ENCODE assay signal across 8 cellular contexts in the genomic region with DNA sequence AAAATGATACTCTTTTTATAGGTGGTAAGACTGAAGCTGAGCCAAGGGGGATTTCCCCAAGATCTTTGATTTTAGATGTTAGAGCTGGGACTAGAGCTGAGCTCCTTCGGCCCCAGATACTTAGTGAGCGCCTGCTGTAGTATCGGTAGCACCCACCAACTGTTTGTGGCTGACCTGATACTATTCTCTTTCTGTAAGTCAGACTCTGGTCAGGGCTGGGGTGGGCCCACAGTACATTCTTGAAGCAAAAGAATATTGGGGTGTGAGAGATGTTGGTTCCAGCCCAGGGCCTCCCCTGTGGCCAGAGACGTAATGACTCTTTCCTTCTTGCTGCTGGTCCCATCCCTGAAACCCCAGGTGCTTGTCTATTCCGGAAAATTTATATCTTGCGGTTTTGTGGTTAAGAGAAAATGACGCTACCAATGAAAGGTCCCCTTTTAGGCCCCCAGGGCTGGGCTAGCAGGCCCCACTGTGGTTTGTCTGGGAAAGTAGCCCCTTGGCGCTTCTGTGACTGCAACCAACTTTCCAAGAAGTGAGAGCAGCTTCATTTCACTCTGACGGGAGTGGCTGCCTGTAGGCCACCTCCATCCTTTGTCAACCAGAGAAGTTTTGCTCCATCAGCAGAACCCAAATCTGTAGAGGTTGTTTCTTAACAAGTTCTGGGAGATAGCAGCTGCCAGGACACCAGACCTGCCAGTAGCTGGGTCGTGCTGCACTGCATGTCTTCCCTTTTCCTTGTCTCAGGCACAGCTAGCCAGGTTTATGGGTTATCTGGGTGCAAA.
A peak's percentile ranks its signal among the peaks of the same experiment; 100 is the strongest.
DNase-seq lines count a peak whose midpoint lies in the region; ATAC-seq, FAIRE-seq and TF ChIP-seq lines count a peak whose summit lies in the region.

No MANE protein-coding gene starts in this region.

- no peak overlapping the region for H3K4me3 ChIP-seq in K562

- DNase-seq in RPMI8226 (peak; percentile 77), K562 (ENCODE audit: extremely low read depth in 1 of 4, low spot score in 3 of 4) (peak; percentile 59 to 87 (median 74)), urothelium cell line (ENCODE audit: low spot score) (peak; percentile 85), WTC11 (ENCODE audit: low spot score) (no peak), substantia nigra (lab: John Stamatoyannopoulos, UW) (no peak), EL (no peak)

- H4K20me1 ChIP-seq in K562 (replicated peaks; ENCODE audit: control insufficient read depth, insufficient read depth, low read length), result peaks cover 68% of the 10 kb centered on the region

- no peaks in the 10 kb centered on the region for H3K27me3 ChIP-seq in K562 (ENCODE audit: control insufficient read depth in 2 of 2, insufficient read depth in 2 of 2, low read length in 2 of 2)

- CTCF ChIA-PET in K562 (lab: Yijun Ruan, JAX; ENCODE audit: low intra/inter-chr PET ratio), result no interaction called here
- CTCF ChIA-PET in WTC11 (lab: Charles Lee), result interaction anchor here (1.4 to 1.8 kb wide), 3 partner anchors 19 to 88 kb away, joined by 3 to 5 read pairs (median 5); partner anchors contain the start of gene KSR1

- no TSS peak for BruUV-seq in K562 (replicated peaks; lab: Mats Ljungman, UMichigan)

- no peaks in the 10 kb centered on the region for H3K9me3 ChIP-seq in K562 (replicated peaks; ENCODE audit: control insufficient read depth, insufficient read depth, low read depth, low read length)

- no peak overlapping the region for H3K4me3 Mint-ChIP-seq in WTC11

- no peak overlapping the region for H3K9ac ChIP-seq in K562 (ENCODE audit: insufficient read depth in 1 of 2, low read depth in 2 of 2, low read length in 2 of 2)

- in situ Hi-C loops in K562 (cut with MboI), result no loop called here

- TF ChIP-seq POLR2A in K562 (conservative IDR thresholded peaks at IDR 0.05), result no peak

- TF ChIP-seq CTCF in K562 (IDR thresholded peaks at IDR 0.05 in 2 of 3, conservative IDR thresholded peaks at IDR 0.05 in 1 of 3; ENCODE audit: insufficient read depth in 2 of 3, low read depth in 1 of 3, low read length in 3 of 3), result peak; percentile 20 to 23 (median 21); a peak in 2 of 6 replicates
- TF ChIP-seq CTCF in WTC11 (IDR thresholded peaks at IDR 0.05), result no peak

- H3K79me2 ChIP-seq in K562 (ENCODE audit: control insufficient read depth, insufficient read depth, low read length), result peaks cover 85% of the 10 kb centered on the region

- WGBS in K562 (ENCODE audit: insufficient coverage, low coverage, missing lambda C conversion rate), result 14% methylated on average over 9 of the region's 10 CpGs

- peaks cover 7% of the 10 kb centered on the region for H3K9me1 ChIP-seq in K562 (ENCODE audit: control insufficient read depth, insufficient read depth, low read length)

- H3K36me3 ChIP-seq in K562 (ENCODE audit: control insufficient read depth, insufficient read depth, low read length), result peaks cover 2% of the 10 kb centered on the region; the same call in 1 of the 3 replicates

- H3K27ac ChIP-seq in K562 (ENCODE audit: extremely low read depth, low read depth, low read length) (peak overlapping the region; percentile 49; the same call in 1 of the 3 replicates), substantia nigra (ENCODE audit: low read depth, low read length, poor library complexity, severe bottlenecking) (no peak overlapping the region)

- peaks cover 21% of the 10 kb centered on the region for H3K4me1 Mint-ChIP-seq in WTC11

- H3K4me1 ChIP-seq in K562 (replicated peaks in 1 of 2; ENCODE audit: control insufficient read depth in 2 of 2, insufficient read depth in 2 of 2, low read length in 2 of 2), result peaks cover 55 to 63% of the 10 kb centered on the region in 2 experiments

- H3K9me3 Mint-ChIP-seq in WTC11, result no peaks in the 10 kb centered on the region

- peak; percentile 94 for FAIRE-seq in K562 (lab: Jason Lieb, UNC)
- FAIRE-seq in urothelium cell line (lab: Jason Lieb, UNC), result no peak

- intact Hi-C loops in K562 (cut with micrococcal nuclease), result loop anchor here (10.0 kb wide), 1 partner anchor 190 kb away; no protein-coding TSS in a partner anchor

- H3K36me3 Mint-ChIP-seq in WTC11, result no peaks in the 10 kb centered on the region

- H3K27ac Mint-ChIP-seq in WTC11, result no peak overlapping the region

- TF ChIP-seq RAD21 in K562 (CRISPR knock-in tag; conservative IDR thresholded peaks at IDR 0.05 in 1 of 2, IDR thresholded peaks at IDR 0.05 in 1 of 2), result peak; percentile 25 to 43

- peak overlapping the region; percentile 36; the same call in 1 of the 2 replicates for H3K4me2 ChIP-seq in K562 (ENCODE audit: insufficient read depth, low read length)

- H3K27me3 Mint-ChIP-seq in WTC11 (ENCODE audit: low read depth), result no peaks in the 10 kb centered on the region

- ATAC-seq in GM19023 (IDR thresholded peaks at IDR 0.05; ENCODE audit: unreplicated experiment), result peak; percentile 78
- ATAC-seq in HG02970 (IDR thresholded peaks at IDR 0.05; ENCODE audit: low FRiP score, unreplicated experiment), result peak; percentile 80
- ATAC-seq in K562, result peak; percentile 75
- ATAC-seq in WTC11, result no peak

- H2AFZ ChIP-seq in K562 (ENCODE audit: low read depth, low read length), result no peak overlapping the region

- POLR2A ChIA-PET in K562 (lab: Yijun Ruan, JAX), result interaction anchor here (0.6 to 4.0 kb wide), 5 partner anchors 10 to 204 kb away, joined by 3 to 21 read pairs (median 3); no protein-coding TSS in a partner anchor
- POLR2A ChIA-PET in WTC11 (lab: Charles Lee), result no interaction called here

- peak; percentile 80 for TF ChIP-seq EP300 in K562 (IDR thresholded peaks at IDR 0.05; ENCODE audit: low read length)

TF ChIP-seq in K562, 482 proteins besides CTCF, POLR2A, EP300 and RAD21 (continues in another document):
- TF ChIP-seq C11orf30 (IDR thresholded peaks at IDR 0.05; ENCODE audit: low read depth), result peak; percentile 85
- TF ChIP-seq SNIP1 (IDR thresholded peaks at IDR 0.05; ENCODE audit: low read depth), result no peak
- TF ChIP-seq SMARCE1 (IDR thresholded peaks at IDR 0.05), result peak; percentile 80; the same call in 1 of the 2 replicates
- TF ChIP-seq CBFB (CRISPR knock-in tag; IDR thresholded peaks at IDR 0.05), result peak; percentile 95
- TF ChIP-seq CTBP1 (IDR thresholded peaks at IDR 0.05; ENCODE audit: borderline replicate concordance), result peak; percentile 85
- peak; percentile 51; the same call in 1 of the 2 replicates for TF ChIP-seq JUN (IDR thresholded peaks at IDR 0.05; ENCODE audit: borderline replicate concordance, low read depth, low read length)
- TF ChIP-seq JUN (CRISPR knock-in tag; IDR thresholded peaks at IDR 0.05; ENCODE audit: borderline replicate concordance), result no peak
- no peak for TF ChIP-seq ZBTB43 (CRISPR knock-in tag; IDR thresholded peaks at IDR 0.05)
- 0 out of 2 replicates have a peak, but pooled peaks have one; percentile 43 for TF ChIP-seq NBN (IDR thresholded peaks at IDR 0.05; ENCODE audit: low read depth)
- TF ChIP-seq KDM1A (IDR thresholded peaks at IDR 0.05), result peak; percentile 38 to 59; a peak in 2 of 4 replicates
- TF ChIP-seq MAFG (tag; conservative IDR thresholded peaks at IDR 0.05), result peak; percentile 63; the same call in 1 of the 2 replicates
- peak; percentile 23; the same call in 1 of the 2 replicates for TF ChIP-seq HDAC2 (IDR thresholded peaks at IDR 0.05)
- TF ChIP-seq TCF3 (CRISPR knock-in tag; IDR thresholded peaks at IDR 0.05), result peak; percentile 61

TF ChIP-seq in WTC11, 78 proteins besides CTCF, POLR2A, EP300 and RAD21 (continues in another document):
- no peak for TF ChIP-seq CDX4 (CRISPR knock-in tag; IDR thresholded peaks at IDR 0.05; ENCODE audit: borderline replicate concordance)
- no peak for TF ChIP-seq OVOL2 (CRISPR knock-in tag; IDR thresholded peaks at IDR 0.05; ENCODE audit: borderline replicate concordance)
- no peak for TF ChIP-seq NR1H2 (CRISPR knock-in tag; IDR thresholded peaks at IDR 0.05)
- no peak for TF ChIP-seq KAT7 (CRISPR knock-in tag; IDR thresholded peaks at IDR 0.05; ENCODE audit: borderline replicate concordance)
- TF ChIP-seq ATF1 (CRISPR knock-in tag; IDR thresholded peaks at IDR 0.05), result no peak
- TF ChIP-seq E2F5 (CRISPR knock-in tag; IDR thresholded peaks at IDR 0.05), result no peak
- TF ChIP-seq NFATC4 (CRISPR knock-in tag; IDR thresholded peaks at IDR 0.05), result no peak
- no peak for TF ChIP-seq IRF2 (CRISPR knock-in tag; IDR thresholded peaks at IDR 0.05; ENCODE audit: borderline replicate concordance, low read depth)

Comparison
In these comparisons a context has a peak if more than half of its experiments do, and no peak if none do; other contexts are left out.
1. DNase-seq: peak in RPMI8226 (single experiment), K562 (4 of 4) and urothelium cell line (single experiment); none in WTC11 (single experiment), substantia nigra (0 of 49) and EL (single experiment).